ENCODE assay signal across 1 cellular context in the genomic region with DNA sequence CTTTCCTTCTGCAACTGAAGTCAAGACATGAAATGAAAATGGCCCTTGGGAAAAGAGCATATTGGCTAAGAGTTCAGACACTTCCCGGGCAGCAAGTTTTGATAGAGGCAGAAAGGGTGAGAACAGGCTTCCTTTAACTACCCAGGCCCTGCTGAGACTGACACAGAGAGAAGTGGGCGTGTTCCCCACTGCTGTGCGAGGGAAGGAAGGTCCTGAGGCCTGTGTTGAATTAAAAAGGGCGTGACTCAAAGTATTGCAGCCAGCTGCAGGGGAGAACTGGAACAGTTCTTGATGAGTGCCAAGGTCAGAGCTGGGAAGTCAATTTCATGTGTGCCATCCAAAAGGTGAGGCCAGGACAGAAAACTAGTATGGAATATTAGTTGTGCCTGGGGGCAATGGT.
TF ChIP-seq lines count a peak whose summit lies in the region.

No MANE protein-coding gene starts in this region.

TF ChIP-seq in H1, 55 proteins besides CTCF, POLR2A, EP300 and RAD21 (continued from another document):
- TF ChIP-seq HDAC2 (IDR thresholded peaks at IDR 0.05; ENCODE audit: borderline replicate concordance in 1 of 2, low read depth in 2 of 2, low read length in 2 of 2) (no peak), KDM4A (IDR thresholded peaks at IDR 0.05; ENCODE audit: low read depth, low read length, severe bottlenecking) (no peak), GABPA (IDR thresholded peaks at IDR 0.05; ENCODE audit: borderline replicate concordance, insufficient read depth, low read length) (no peak), JUND (IDR thresholded peaks at IDR 0.05; ENCODE audit: low read length) (no peak), YY1 (IDR thresholded peaks at IDR 0.05; ENCODE audit: low read depth, low read length) (no peak), GTF2F1 (IDR thresholded peaks at IDR 0.05; ENCODE audit: borderline replicate concordance, low read depth, low read length) (no peak), EGR1 (IDR thresholded peaks at IDR 0.05; ENCODE audit: borderline replicate concordance, low read depth, low read length) (no peak), SP2 (IDR thresholded peaks at IDR 0.05; ENCODE audit: low read length) (no peak), POU5F1 (IDR thresholded peaks at IDR 0.05; ENCODE audit: low read depth, low read length) (no peak), EZH2 (IDR thresholded peaks at IDR 0.05; ENCODE audit: low read depth, low read length, severe bottlenecking) (no peak), SP4 (IDR thresholded peaks at IDR 0.05; ENCODE audit: low read length) (no peak), FOSL1 (IDR thresholded peaks at IDR 0.05; ENCODE audit: insufficient read depth, low read depth, low read length) (no peak)
